Comparison of ENCODE assay signal across 8 cellular contexts in genomic region chr11:85826096-85826855, GRCh38. TPM values are rescaled to one million over a fixed set of nuclear protein-coding genes. Genes with fewer than 3 reads are reported as not detected.
DNase-seq lines count a peak whose midpoint lies in the region; ATAC-seq and TF ChIP-seq lines count a peak whose summit lies in the region.

No MANE protein-coding gene starts in this region.

- no peaks in the 10 kb centered on the region for H3K27me3 Mint-ChIP-seq in activated naive CD4-positive, alpha-beta T cell treated with anti-CD3 and anti-CD28 coated beads, Interleukin-2, amount 50 U/mL, for 24 hours

- H3K9me3 Mint-ChIP-seq in activated naive CD4-positive, alpha-beta T cell treated with anti-CD3 and anti-CD28 coated beads, Interleukin-2, amount 50 U/mL, for 24 hours, result no peaks in the 10 kb centered on the region

- TF ChIP-seq CTCF in 22Rv1 (IDR thresholded peaks at IDR 0.05), result peak; percentile 79
- TF ChIP-seq CTCF in GM10248 (IDR thresholded peaks at IDR 0.05; ENCODE audit: control extremely low read depth, extremely low read depth, low read depth, missing control alignments), result peak; percentile 16

- peaks cover 2% of the 10 kb centered on the region for H3K36me3 Mint-ChIP-seq in activated naive CD4-positive, alpha-beta T cell treated with anti-CD3 and anti-CD28 coated beads, Interleukin-2, amount 50 U/mL, for 24 hours

- CTCF ChIA-PET in GM10248 (lab: Yijun Ruan, JAX), result interaction anchor here (1.0 kb wide), 1 partner anchor 12 kb away, joined by 7 read pairs; no protein-coding TSS in a partner anchor

- POLR2A ChIA-PET in GM10248 (lab: Yijun Ruan, JAX), result no interaction called here

- ATAC-seq in left ventricle myocardium superior, result peak; percentile 60
- no peak for ATAC-seq in stimulated activated naive CD8-positive, alpha-beta T cell treated with anti-CD3 and anti-CD28 coated beads, Interleukin-15, Interleukin-2, amounts not matched to agents 100 U/mL and 50 U/mL, for 24 hours

- intact Hi-C loops in left ventricle myocardium superior (cut with micrococcal nuclease), result loop anchor here (10.0 kb wide), 2 partner anchors 131 to 231 kb away; no protein-coding TSS in a partner anchor

- H3K27ac Mint-ChIP-seq in activated naive CD4-positive, alpha-beta T cell treated with anti-CD3 and anti-CD28 coated beads, Interleukin-2, amount 50 U/mL, for 24 hours, result no peak overlapping the region

- H3K27ac ChIP-seq in 22Rv1, result peak overlapping the region; percentile 96

- peak overlapping the region; percentile 12 for H3K4me3 Mint-ChIP-seq in activated naive CD4-positive, alpha-beta T cell treated with anti-CD3 and anti-CD28 coated beads, Interleukin-2, amount 50 U/mL, for 24 hours

- DNase-seq in GM10248 (ENCODE audit: extremely low spot score) (peak; percentile 31), LHCN-M2 (ENCODE audit: low read depth) (peak; percentile 46), left ventricle myocardium superior (peak; percentile 40), GOT3 (lab: John Stamatoyannopoulos, UW) (no peak), NCI-H446 treated with DMSO at 0.1 percent for 48 hours (lab: John Stamatoyannopoulos, UW) (no peak)
- DNase-seq in stimulated activated naive CD8-positive, alpha-beta T cell treated with anti-CD3 and anti-CD28 coated beads, Interleukin-15, Interleukin-2, amounts not matched to agents 100 U/mL and 50 U/mL, for 24 hours, result peak; percentile 35

- H3K4me1 Mint-ChIP-seq in activated naive CD4-positive, alpha-beta T cell treated with anti-CD3 and anti-CD28 coated beads, Interleukin-2, amount 50 U/mL, for 24 hours, result peaks cover 74% of the 10 kb centered on the region

RNA-seq across cellular contexts. Expression of gene SYTL2, which starts 15.3 kb away (rescaled TPM):
- total RNA-seq in LHCN-M2 (2014; rRNA removed), result 75.8 and 84.4 TPM in 2 replicates
- polyA plus RNA-seq in LHCN-M2 (2012), result 38.7 TPM
- 2.8 TPM for total RNA-seq in left ventricle myocardium superior

RNA-seq across cellular contexts. Expression of gene CCDC83, which starts 28.9 kb away (rescaled TPM):
- total RNA-seq in LHCN-M2 (2014; rRNA removed) (0.06 TPM in 1 of 2 replicates, not detected in the other), left ventricle myocardium superior (not detected)
- polyA plus RNA-seq in LHCN-M2 (2012), result not detected

Comparison
In these comparisons a context has a peak if more than half of its experiments do, and no peak if none do; other contexts are left out.
1. DNase-seq: peak in GM10248 (single experiment), LHCN-M2 (single experiment), left ventricle myocardium superior (single experiment) and stimulated activated naive CD8-positive, alpha-beta T cell treated with anti-CD3 and anti-CD28 coated beads, Interleukin-15, Interleukin-2, amounts not matched to agents 100 U/mL and 50 U/mL, for 24 hours (single experiment); none in GOT3 (single experiment) and NCI-H446 treated with DMSO at 0.1 percent for 48 hours (single experiment).
2. RNA of gene SYTL2, which starts 15.3 kb away (total RNA-seq): 75.8 to 84.4 TPM in LHCN-M2; 2.8 TPM in left ventricle myocardium superior (single experiment); every median in the first group is over 10 times any median in the second.